Comparison of ENCODE assay signal across 1 cellular context in the genomic region with DNA sequence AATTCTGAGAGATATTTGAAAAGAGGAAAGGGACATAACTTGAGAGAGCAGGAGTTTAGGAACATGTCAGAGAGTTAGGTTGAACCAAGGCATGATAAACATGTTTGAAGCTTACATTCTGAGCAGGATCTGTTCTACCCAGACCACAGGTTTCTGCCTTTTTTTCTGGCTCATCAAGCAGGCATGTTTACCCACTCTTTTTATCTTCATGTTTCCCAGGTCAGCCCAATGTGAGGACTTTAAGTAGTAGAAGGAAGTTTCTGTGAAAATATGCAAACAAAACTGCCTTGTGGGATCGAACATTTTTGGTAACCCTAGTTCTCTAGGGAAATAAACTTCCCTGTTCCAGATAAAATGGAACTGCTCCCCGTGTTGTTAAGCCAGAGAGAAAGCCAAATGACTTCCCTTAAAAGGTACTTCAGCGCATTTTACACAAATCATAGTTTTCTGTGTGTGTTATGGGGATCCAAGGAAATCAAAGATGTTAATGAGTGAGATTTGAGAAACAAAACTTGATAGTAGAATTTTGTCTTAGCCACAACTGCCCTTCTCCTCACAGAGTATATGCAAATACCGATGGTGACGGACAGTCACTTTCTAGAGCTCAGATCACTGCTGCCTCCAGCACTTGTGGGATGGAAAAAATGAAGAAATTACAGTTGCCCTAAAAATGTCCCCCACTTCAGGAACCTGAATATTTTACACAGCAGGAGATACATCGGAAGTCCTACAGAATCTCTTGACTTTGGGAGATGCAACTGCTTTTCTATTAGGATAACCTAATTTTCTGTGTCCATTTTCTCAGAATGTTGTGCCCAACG.
TF ChIP-seq lines count a peak whose summit lies in the region.

No MANE protein-coding gene starts in this region.

TF ChIP-seq in K562, 482 proteins besides CTCF, POLR2A, EP300 and RAD21 (continued from another document):
- TF ChIP-seq, protein P1, sequence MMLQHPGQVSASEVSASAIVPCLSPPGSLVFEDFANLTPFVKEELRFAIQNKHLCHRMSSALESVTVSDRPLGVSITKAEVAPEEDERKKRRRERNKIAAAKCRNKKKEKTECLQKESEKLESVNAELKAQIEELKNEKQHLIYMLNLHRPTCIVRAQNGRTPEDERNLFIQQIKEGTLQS (IDR thresholded peaks at IDR 0.05): no peak
- TF ChIP-seq, protein P1 (CRISPR knock-in tag; conservative IDR thresholded peaks at IDR 0.05): no peak
- TF ChIP-seq ZNF766 (CRISPR knock-in tag; conservative IDR thresholded peaks at IDR 0.05): peak; percentile 56; the same call in 1 of the 2 replicates
- TF ChIP-seq, protein P2, sequence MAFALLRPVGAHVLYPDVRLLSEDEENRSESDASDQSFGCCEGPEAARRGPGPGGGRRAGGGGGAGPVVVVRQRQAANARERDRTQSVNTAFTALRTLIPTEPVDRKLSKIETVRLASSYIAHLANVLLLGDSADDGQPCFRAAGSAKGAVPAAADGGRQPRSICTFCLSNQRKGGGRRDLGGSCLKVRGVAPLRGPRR (CRISPR knock-in tag; IDR thresholded peaks at IDR 0.05): 0 out of 2 replicates have a peak, but pooled peaks have one; percentile 19
- 0 out of 2 replicates have a peak, but pooled peaks have one; percentile 46 for TF ChIP-seq ZC3H4 (CRISPR knock-in tag; IDR thresholded peaks at IDR 0.05; ENCODE audit: borderline replicate concordance)
